9 cellular contexts compared by ENCODE assay signal in the genomic region with DNA sequence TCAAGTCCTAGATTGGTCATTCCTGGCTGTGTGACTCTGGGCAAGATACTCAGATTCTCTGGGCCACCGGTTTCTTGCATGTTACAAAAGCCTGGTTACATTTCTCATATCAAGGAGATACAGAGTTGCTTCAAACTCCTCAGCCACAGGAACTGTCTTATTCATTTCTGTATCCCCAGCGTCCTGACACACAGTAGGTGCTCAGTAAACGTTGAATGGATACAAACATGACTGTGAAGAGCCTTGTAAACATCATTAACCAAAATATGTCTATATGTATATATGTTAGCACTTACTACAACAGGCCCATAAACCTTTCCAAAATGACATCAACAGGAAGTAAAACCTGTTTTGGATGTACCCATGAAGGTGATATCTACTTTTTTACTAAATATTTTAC. TPM values are rescaled to one million over a fixed set of nuclear protein-coding genes. Genes with fewer than 3 reads are reported as not detected.
A peak's percentile ranks its signal among the peaks of the same experiment; 100 is the strongest.
DNase-seq lines count a peak whose midpoint lies in the region; ATAC-seq and TF ChIP-seq lines count a peak whose summit lies in the region.
"Had no signal": no experiment of that assay in that cellular context is flagged by ENCODE, and none has a peak within 500 bp of the region (broad histone marks: within the 10 kb centered on the region; RNA-seq: fewer than 3 reads in every experiment).

No MANE protein-coding gene starts in this region.

- H2BK12ac ChIP-seq in trophoblast cell (ENCODE audit: low read length) (no peak overlapping the region), neuronal stem cell (ENCODE audit: low read length) (no peak overlapping the region)

- no peak overlapping the region for H2BK15ac ChIP-seq in neuronal stem cell (ENCODE audit: low read length)

- H4K8ac ChIP-seq in trophoblast cell (ENCODE audit: low read depth, low read length) (no peak overlapping the region), neuronal stem cell (ENCODE audit: low read depth, low read length) (no peak overlapping the region)

- H2AFZ ChIP-seq in DND-41 (ENCODE audit: low read depth, low read length) (no peak overlapping the region), trophoblast cell (ENCODE audit: insufficient read depth, low read length, poor library complexity) (no peak overlapping the region), neuronal stem cell (ENCODE audit: low read length) (no peak overlapping the region)

- H3K23ac ChIP-seq in trophoblast cell (ENCODE audit: low read length) (no peak overlapping the region), neuronal stem cell (ENCODE audit: low read depth, low read length, poor library complexity) (no peak overlapping the region)

- no peak overlapping the region for H4K91ac ChIP-seq in trophoblast cell (ENCODE audit: low read depth, low read length)
- no peak overlapping the region for H4K91ac ChIP-seq in neuronal stem cell (ENCODE audit: low read depth, low read length, poor library complexity)

- no peak overlapping the region for H2BK120ac ChIP-seq in trophoblast cell (ENCODE audit: insufficient read depth, low read length, poor library complexity)
- no peak overlapping the region for H2BK120ac ChIP-seq in neuronal stem cell (ENCODE audit: low read depth, low read length)

- peaks cover 20% of the 10 kb centered on the region for H3K79me1 ChIP-seq in trophoblast cell (ENCODE audit: low read length)
- peaks cover 2% of the 10 kb centered on the region for H3K79me1 ChIP-seq in neuronal stem cell (ENCODE audit: low read depth, low read length)

- H3K14ac ChIP-seq in trophoblast cell (ENCODE audit: low read length) = no peak overlapping the region
- no peak overlapping the region for H3K14ac ChIP-seq in neuronal stem cell (ENCODE audit: low read length)

- H3K4me2 ChIP-seq in DND-41 (ENCODE audit: insufficient read depth, low read length) (peak overlapping the region; percentile 96), trophoblast cell (ENCODE audit: low read length) (no peak overlapping the region), neuronal stem cell (ENCODE audit: insufficient read depth, low read length, poor library complexity, severe bottlenecking) (no peak overlapping the region)

- no peak overlapping the region for H2AK5ac ChIP-seq in trophoblast cell (ENCODE audit: low read length)
- no peak overlapping the region for H2AK5ac ChIP-seq in neuronal stem cell (ENCODE audit: low read depth, low read length)

- peaks cover 44% of the 10 kb centered on the region for H3K79me2 ChIP-seq in DND-41 (ENCODE audit: insufficient read depth, low read length)
- peaks cover 16% of the 10 kb centered on the region for H3K79me2 ChIP-seq in trophoblast cell (ENCODE audit: control insufficient read depth, insufficient read depth, low read length, poor library complexity)

- H3K36me3 ChIP-seq in DND-41 (ENCODE audit: insufficient read depth, low read length) (peaks cover 22% of the 10 kb centered on the region), Panc1 (ENCODE audit: control insufficient read depth, insufficient read depth, low read length) (no peaks in the 10 kb centered on the region), endodermal cell (ENCODE audit: control insufficient read depth, insufficient read depth, low read length) (peaks cover 30% of the 10 kb centered on the region), trophoblast cell (ENCODE audit: control insufficient read depth in 1 of 2, insufficient read depth in 2 of 2, low read length in 2 of 2) (peaks cover 6 to 12% of the 10 kb centered on the region in 2 experiments), WERI-Rb-1 (peaks cover 3% of the 10 kb centered on the region; the same call in 1 of the 2 replicates), neuronal stem cell (replicated peaks in 1 of 2; ENCODE audit: control insufficient read depth in 2 of 2, insufficient read depth in 2 of 2, low read length in 2 of 2) (peaks cover 1 to 6% of the 10 kb centered on the region in 2 donors)

- H4K12ac ChIP-seq in trophoblast cell (ENCODE audit: low read depth, low read length) = no peak overlapping the region

- H3K18ac ChIP-seq in trophoblast cell (ENCODE audit: low read length) (no peak overlapping the region), neuronal stem cell (ENCODE audit: low read length) (no peak overlapping the region)

- H3K9me3 Mint-ChIP-seq in endodermal cell = peaks cover 26% of the 10 kb centered on the region

- H3K4me3 Mint-ChIP-seq in endodermal cell = peak overlapping the region; percentile 63

- H4K20me1 ChIP-seq in DND-41 (ENCODE audit: insufficient read depth, low read length) = peaks cover 20% of the 10 kb centered on the region; the same call in 1 of the 2 replicates

- CTCF ChIA-PET in Panc1 (lab: Charles Lee) = no interaction called here

- 83 to 100% methylated on average over 1 to 3 of the region's 3 CpGs for WGBS in endodermal cell (ENCODE audit: insufficient coverage in 1 of 2, insufficient read length in 1 of 2), 2 experiments
- no CpG with 5 or more reads among the region's 3 CpGs for WGBS in trophoblast cell (ENCODE audit: extremely low coverage, insufficient coverage, insufficient read length)
- no CpG with 5 or more reads among the region's 3 CpGs for WGBS in neuronal stem cell (ENCODE audit: extremely low coverage in 2 of 2, insufficient read length in 2 of 2, insufficient replicate concordance in 1 of 2), 2 donors

- H3K4me3 ChIP-seq in DND-41 (ENCODE audit: low read depth in 1 of 2, low read length in 2 of 2) (peak overlapping the region in 1 of 2 experiments; percentile 83; a peak in 1 of 4 replicates), Panc1 (ENCODE audit: low read depth in 2 of 2, low read length in 2 of 2) (peak overlapping the region; percentile 81 to 86), endodermal cell (ENCODE audit: low read length) (peak overlapping the region; percentile 95), trophoblast cell (ENCODE audit: low read depth, low read length) (no peak overlapping the region), WERI-Rb-1 (ENCODE audit: low read depth, low read length) (no peak overlapping the region), neuronal stem cell (ENCODE audit: low read length in 2 of 2) (no peak overlapping the region)

- no peak overlapping the region for H2BK5ac ChIP-seq in trophoblast cell (ENCODE audit: low read depth, low read length, poor library complexity)
- no peak overlapping the region for H2BK5ac ChIP-seq in neuronal stem cell (ENCODE audit: low read length)

- H3K27me3 ChIP-seq in DND-41 (ENCODE audit: insufficient read depth, low read length, poor library complexity) (no peaks in the 10 kb centered on the region), Panc1 (ENCODE audit: control insufficient read depth, insufficient read depth, low read length) (no peaks in the 10 kb centered on the region), endodermal cell (ENCODE audit: control insufficient read depth, insufficient read depth, low read length, poor library complexity, severe bottlenecking) (no peaks in the 10 kb centered on the region), trophoblast cell (ENCODE audit: insufficient read depth, low read length) (no peaks in the 10 kb centered on the region), WERI-Rb-1 (ENCODE audit: insufficient read depth, low read depth, severe bottlenecking) (no peaks in the 10 kb centered on the region), neuronal stem cell (ENCODE audit: control insufficient read depth in 3 of 3, insufficient read depth in 3 of 3, low read depth in 1 of 3, low read length in 3 of 3) (peaks cover 0 to 16% (median 7%) of the 10 kb centered on the region in 3 experiments)

- no peak overlapping the region for H3K27ac Mint-ChIP-seq in endodermal cell

- H3K4me1 ChIP-seq in DND-41 (ENCODE audit: insufficient read depth, low read length) = peaks cover 38% of the 10 kb centered on the region
- H3K4me1 ChIP-seq in Panc1 (ENCODE audit: control insufficient read depth, insufficient read depth, low read length) = peaks cover 16% of the 10 kb centered on the region; the same call in 1 of the 2 replicates
- peaks cover 3% of the 10 kb centered on the region for H3K4me1 ChIP-seq in endodermal cell (ENCODE audit: control insufficient read depth, insufficient read depth, low read length)
- peaks cover 31 to 34% of the 10 kb centered on the region in 2 experiments for H3K4me1 ChIP-seq in trophoblast cell (ENCODE audit: control insufficient read depth in 1 of 2, insufficient read depth in 2 of 2, low read length in 2 of 2)
- peaks cover 7% of the 10 kb centered on the region in 2 donors for H3K4me1 ChIP-seq in neuronal stem cell (ENCODE audit: control insufficient read depth in 2 of 2, insufficient read depth in 1 of 2, low read depth in 1 of 2, low read length in 2 of 2)

- in situ Hi-C loops in Panc1 (cut with HindIII; ENCODE audit: low pct_unique_long_range_greater_than_20kb, low sequenced_read_pairs) = no loop called here

- H3K27ac ChIP-seq in DND-41 (ENCODE audit: low read length) = 0 out of 2 replicates have a peak overlapping the region, but pooled peaks have one; percentile 10
- H3K27ac ChIP-seq in Panc1 (ENCODE audit: low read length) = peak overlapping the region; percentile 81
- no peak overlapping the region for H3K27ac ChIP-seq in endodermal cell (ENCODE audit: low read depth, low read length)
- no peak overlapping the region for H3K27ac ChIP-seq in trophoblast cell (ENCODE audit: low read depth, low read length)
- H3K27ac ChIP-seq in WERI-Rb-1 = no peak overlapping the region
- H3K27ac ChIP-seq in neuronal stem cell (replicated peaks; ENCODE audit: low read length) = no peak overlapping the region

- no peak for DNase-seq in DND-41
- DNase-seq in Panc1 (ENCODE audit: low read depth, low spot score) = no peak
- DNase-seq in endodermal cell = no peak
- peak in 1 of 2 donors; percentile 18 for DNase-seq in trophoblast cell
- DNase-seq in WERI-Rb-1 = no peak
- DNase-seq in neuronal stem cell (ENCODE audit: low spot score) = no peak
- DNase-seq in NCI-H82 (lab: John Stamatoyannopoulos, UW) = no peak
- DNase-seq: GDM1 had no signal

- ATAC-seq in DND-41 (ENCODE audit: insufficient read depth, low read depth) (no peak), Panc1 (no peak), HG03139 (IDR thresholded peaks at IDR 0.05; ENCODE audit: unreplicated experiment) (no peak)

- H3K27me3 Mint-ChIP-seq in endodermal cell (ENCODE audit: insufficient read depth) = peaks cover 9% of the 10 kb centered on the region

- H3K9me3 ChIP-seq in DND-41 (ENCODE audit: insufficient read depth, low read length, severe bottlenecking) (no peaks in the 10 kb centered on the region), Panc1 (ENCODE audit: control insufficient read depth, insufficient read depth, low read depth, low read length) (no peaks in the 10 kb centered on the region), endodermal cell (ENCODE audit: control insufficient read depth, low read length) (peaks cover 13% of the 10 kb centered on the region), trophoblast cell (ENCODE audit: insufficient read depth, low read depth, low read length) (peaks cover 1% of the 10 kb centered on the region), WERI-Rb-1 (ENCODE audit: severe bottlenecking) (no peaks in the 10 kb centered on the region), neuronal stem cell (replicated peaks in 1 of 2; ENCODE audit: control insufficient read depth in 2 of 2, insufficient read depth in 1 of 2, low read depth in 1 of 2, low read length in 2 of 2) (peaks cover 0 to 5% of the 10 kb centered on the region in 2 donors)

- intact Hi-C loops in Panc1 (cut with micrococcal nuclease; ENCODE audit: unreplicated experiment) = loop anchor here (10.0 kb wide), 1 partner anchor 80 kb away; no protein-coding TSS in a partner anchor

- H3K36me3 Mint-ChIP-seq in endodermal cell (ENCODE audit: low read depth) = peaks cover 11% of the 10 kb centered on the region

- peaks cover 4% of the 10 kb centered on the region for H3K4me1 Mint-ChIP-seq in endodermal cell

- no peak for TF ChIP-seq CTCF in DND-41 (IDR thresholded peaks at IDR 0.05; ENCODE audit: borderline replicate concordance, extremely low read depth, low read length, poor library complexity, severe bottlenecking)
- TF ChIP-seq CTCF in Panc1 (IDR thresholded peaks at IDR 0.05) = no peak
- no peak for TF ChIP-seq CTCF in endodermal cell (conservative IDR thresholded peaks at IDR 0.05)
- TF ChIP-seq CTCF in WERI-Rb-1 (IDR thresholded peaks at IDR 0.05; ENCODE audit: low read depth, low read length) = no peak

- H3K4ac ChIP-seq in trophoblast cell (ENCODE audit: low read depth, low read length) = peak overlapping the region; percentile 25
- no peak overlapping the region for H3K4ac ChIP-seq in neuronal stem cell (ENCODE audit: low read length)

- POLR2A ChIA-PET in Panc1 (lab: Charles Lee) = no interaction called here

- peak overlapping the region; percentile 97 for H3K9ac ChIP-seq in DND-41 (ENCODE audit: low read depth, low read length)
- H3K9ac ChIP-seq in endodermal cell (ENCODE audit: extremely low read depth, low read length, poor library complexity, severe bottlenecking) = peak overlapping the region; percentile 88
- H3K9ac ChIP-seq in trophoblast cell (ENCODE audit: low read length) = no peak overlapping the region
- no peak overlapping the region for H3K9ac ChIP-seq in neuronal stem cell (ENCODE audit: low read depth, low read length, poor library complexity)

- BruUV-seq in Panc1 (replicated peaks; lab: Mats Ljungman, UMichigan) = TSS peak; percentile 82

RNA-seq across cellular contexts. Expression of a gene that starts 1.6 kb away (rescaled TPM):
- total RNA-seq in Panc1 (2021; ENCODE audit: unreplicated experiment) (124 TPM), endodermal cell (10 to 100 TPM; 40.9 to 49.7 TPM)
- 173 TPM for polyA plus RNA-seq in Panc1 (2012; ENCODE audit: insufficient read length)
- polyA plus RNA-seq in endodermal cell (2013, experiment 1 of 2) = 32.9 TPM
- polyA plus RNA-seq in endodermal cell (2013, experiment 2 of 2) = 36.2 TPM
- polyA plus RNA-seq in trophoblast cell (2013) = 128 and 137 TPM in 2 replicates
- 21.0 TPM for polyA plus RNA-seq in neuronal stem cell (2013, experiment 1 of 2)
- polyA plus RNA-seq in neuronal stem cell (2013, experiment 2 of 2) = 20.3 TPM

RNA-seq across cellular contexts. Expression of a gene that starts 26.2 kb away (rescaled TPM):
- total RNA-seq in Panc1 (2021; ENCODE audit: unreplicated experiment) (162 TPM), endodermal cell (100 to 1,000 TPM; 101 to 102 TPM)
- polyA plus RNA-seq in Panc1 (2012; ENCODE audit: insufficient read length) = 179 TPM
- polyA plus RNA-seq in endodermal cell (2013, experiment 1 of 2) = 139 TPM
- polyA plus RNA-seq in endodermal cell (2013, experiment 2 of 2) = 127 TPM
- 172 and 175 TPM in 2 replicates for polyA plus RNA-seq in trophoblast cell (2013)
- polyA plus RNA-seq in neuronal stem cell (2013, experiment 1 of 2) = 247 TPM
- polyA plus RNA-seq in neuronal stem cell (2013, experiment 2 of 2) = 237 TPM

RNA-seq across cellular contexts. Expression of a gene that starts 26.3 kb away (rescaled TPM):
- total RNA-seq in Panc1 (2021; ENCODE audit: unreplicated experiment) (76.2 TPM), endodermal cell (10 to 100 TPM; 18.6 to 31.3 TPM)
- 101 TPM for polyA plus RNA-seq in Panc1 (2012; ENCODE audit: insufficient read length)
- polyA plus RNA-seq in endodermal cell (2013, experiment 1 of 2) = 19.3 TPM
- polyA plus RNA-seq in endodermal cell (2013, experiment 2 of 2) = 19.2 TPM
- polyA plus RNA-seq in trophoblast cell (2013) = 27.9 and 28.9 TPM in 2 replicates
- 11.9 TPM for polyA plus RNA-seq in neuronal stem cell (2013, experiment 1 of 2)
- 11.7 TPM for polyA plus RNA-seq in neuronal stem cell (2013, experiment 2 of 2)

RNA-seq across cellular contexts. Expression of a gene that starts 33.5 kb away (rescaled TPM):
- 86.6 TPM for total RNA-seq in Panc1 (2021; ENCODE audit: unreplicated experiment)
- polyA plus RNA-seq in Panc1 (2012; ENCODE audit: insufficient read length) = 51.7 TPM
- 10 to 100 TPM; 42.9 to 53.0 TPM for total RNA-seq in endodermal cell
- 37.6 TPM for polyA plus RNA-seq in endodermal cell (2013, experiment 1 of 2)
- polyA plus RNA-seq in endodermal cell (2013, experiment 2 of 2) = 35.7 TPM
- polyA plus RNA-seq in trophoblast cell (2013) = 48.3 and 49.9 TPM in 2 replicates
- polyA plus RNA-seq in neuronal stem cell (2013, experiment 1 of 2) = 23.5 TPM
- polyA plus RNA-seq in neuronal stem cell (2013, experiment 2 of 2) = 24.7 TPM

RNA-seq across cellular contexts. Expression of a gene that starts 49.4 kb away (rescaled TPM):
- total RNA-seq in Panc1 (2021; ENCODE audit: unreplicated experiment) (2.0 TPM), endodermal cell (10 to 100 TPM; 10.2 to 11.4 TPM)
- polyA plus RNA-seq in Panc1 (2012; ENCODE audit: insufficient read length) = 3.1 TPM
- 12.2 TPM for polyA plus RNA-seq in endodermal cell (2013, experiment 1 of 2)
- 12.5 TPM for polyA plus RNA-seq in endodermal cell (2013, experiment 2 of 2)
- 3.0 and 3.7 TPM in 2 replicates for polyA plus RNA-seq in trophoblast cell (2013)
- polyA plus RNA-seq in neuronal stem cell (2013, experiment 1 of 2) = 8.4 TPM
- polyA plus RNA-seq in neuronal stem cell (2013, experiment 2 of 2) = 8.8 TPM

Comparison
In these comparisons a context has a peak if more than half of its experiments do, and no peak if none do; other contexts are left out.
1. H3K27ac ChIP-seq: peak in DND-41 (single experiment) and Panc1 (single experiment); none in endodermal cell (single experiment), trophoblast cell (single experiment), WERI-Rb-1 (single experiment) and neuronal stem cell (single experiment).
2. H3K4me3 ChIP-seq: peak in Panc1 (2 of 2) and endodermal cell (single experiment); none in trophoblast cell (single experiment), WERI-Rb-1 (single experiment) and neuronal stem cell (0 of 2).
3. H3K9ac ChIP-seq: peak in DND-41 (single experiment) and endodermal cell (single experiment); none in trophoblast cell (single experiment) and neuronal stem cell (single experiment).